In genomic region chr2:43217228-43218220, GRCh38 we compare ENCODE assay signal across 8 cellular contexts. TPM values are rescaled to one million over a fixed set of nuclear protein-coding genes. Genes with fewer than 3 reads are reported as not detected.
DNase-seq lines count a peak whose midpoint lies in the region; ATAC-seq, FAIRE-seq and TF ChIP-seq lines count a peak whose summit lies in the region.

No MANE protein-coding gene starts in this region.

- H3K9me3 Mint-ChIP-seq in CD4-positive, alpha-beta memory T cell = peaks cover 0 to 19% (median 0%) of the 10 kb centered on the region in 8 donors
- no peaks in the 10 kb centered on the region for H3K9me3 Mint-ChIP-seq in chondrocyte (ENCODE audit: low read depth)
- H3K9me3 Mint-ChIP-seq in natural killer cell = no peaks in the 10 kb centered on the region

- peaks cover 0 to 5% of the 10 kb centered on the region in 2 donors for H3K27me3 Mint-ChIP-seq in CD4-positive, alpha-beta memory T cell
- H3K27me3 Mint-ChIP-seq in chondrocyte (ENCODE audit: low read depth) (no peaks in the 10 kb centered on the region), natural killer cell (ENCODE audit: low read depth in 2 of 2) (peaks cover 0 to 4% of the 10 kb centered on the region in 2 donors)

- peak overlapping the region; percentile 93 to 100 (median 98) for H3K27ac Mint-ChIP-seq in CD4-positive, alpha-beta memory T cell
- H3K27ac Mint-ChIP-seq in chondrocyte (ENCODE audit: unreplicated experiment) = peak overlapping the region; percentile 100
- peak overlapping the region; percentile 90 to 99 for H3K27ac Mint-ChIP-seq in natural killer cell

- peak overlapping the region in 1 of 2 donors; percentile 84 for H3K4me3 ChIP-seq in CD4-positive, alpha-beta memory T cell (ENCODE audit: low read length in 2 of 2)

- intact Hi-C loops in CD4-positive, alpha-beta memory T cell (cut with micrococcal nuclease) = loop anchor here (1.0 kb wide), 1 partner anchor 22 kb away; no protein-coding TSS in a partner anchor
- intact Hi-C loops in natural killer cell (cut with micrococcal nuclease) = loop anchor here (1.0 kb wide), 3 partner anchors 7 to 43 kb away; no protein-coding TSS in a partner anchor

- ATAC-seq in natural killer cell (no peak), GM18511 (IDR thresholded peaks at IDR 0.05; ENCODE audit: unreplicated experiment) (no peak), GM19324 (IDR thresholded peaks at IDR 0.05; ENCODE audit: low FRiP score, unreplicated experiment) (no peak), GM21381 (IDR thresholded peaks at IDR 0.05; ENCODE audit: unreplicated experiment) (no peak)

- TF ChIP-seq CTCF in chondrocyte (IDR thresholded peaks at IDR 0.05) (no peak), natural killer cell (IDR thresholded peaks at IDR 0.05) (no peak)

- H3K27me3 ChIP-seq in CD4-positive, alpha-beta memory T cell (ENCODE audit: insufficient read depth, low read length) = no peaks in the 10 kb centered on the region

- no peaks in the 10 kb centered on the region for H3K9me3 ChIP-seq in CD4-positive, alpha-beta memory T cell (ENCODE audit: control insufficient read depth in 1 of 2, low read length in 2 of 2)

- peaks cover 3% of the 10 kb centered on the region for H3K36me3 ChIP-seq in CD4-positive, alpha-beta memory T cell (ENCODE audit: insufficient read depth, low read length)

- H3K4me3 Mint-ChIP-seq in CD4-positive, alpha-beta memory T cell = peak overlapping the region in 7 of 8 donors; percentile 54 to 98 (median 82)
- H3K4me3 Mint-ChIP-seq in chondrocyte (ENCODE audit: unreplicated experiment) (peak overlapping the region; percentile 79), natural killer cell (peak overlapping the region; percentile 40)

- DNase-seq in CD4-positive, alpha-beta memory T cell = no peak
- DNase-seq in NCI-H2107 (lab: John Stamatoyannopoulos, UW) (peak; percentile 79), chondrocyte (ENCODE audit: low spot score) (no peak), natural killer cell (no peak), frontal cortex (ENCODE audit: low spot score in 2 of 2) (no peak)

- H3K4me1 Mint-ChIP-seq in CD4-positive, alpha-beta memory T cell = peaks cover 36 to 66% (median 46%) of the 10 kb centered on the region in 4 donors
- H3K4me1 Mint-ChIP-seq in chondrocyte (ENCODE audit: low read depth) (peaks cover 57% of the 10 kb centered on the region), natural killer cell (peaks cover 58 to 67% of the 10 kb centered on the region in 2 donors)

- POLR2A ChIA-PET in CD4-positive, alpha-beta memory T cell (lab: Charles Lee; ENCODE audit: partially characterized antibody) = interaction anchor here (5.4 to 46.5 kb wide), 4 partner anchors 3 to 65 kb away, joined by 56 to 6960 read pairs (median 1138); partner anchors contain the start of gene ZFP36L2

- H3K27ac ChIP-seq in CD4-positive, alpha-beta memory T cell (ENCODE audit: low read depth, low read length) = peak overlapping the region; percentile 90

- H3K36me3 Mint-ChIP-seq in CD4-positive, alpha-beta memory T cell = peaks cover 25 to 40% of the 10 kb centered on the region in 2 donors
- peaks cover 2% of the 10 kb centered on the region for H3K36me3 Mint-ChIP-seq in chondrocyte (ENCODE audit: low read depth)
- peaks cover 5% of the 10 kb centered on the region for H3K36me3 Mint-ChIP-seq in natural killer cell

- CTCF ChIA-PET in CD4-positive, alpha-beta memory T cell (lab: Charles Lee; ENCODE audit: partially characterized antibody) = interaction anchor here (0.7 to 14.9 kb wide), 17 partner anchors 8 to 86 kb away, joined by 3 to 319 read pairs (median 4); partner anchors contain the start of gene ZFP36L2

- no peak for FAIRE-seq in frontal cortex (lab: Jason Lieb, UNC)

- peaks cover 67% of the 10 kb centered on the region for H3K4me1 ChIP-seq in CD4-positive, alpha-beta memory T cell (ENCODE audit: insufficient read depth, low read length)

RNA-seq across cellular contexts. Expression of gene ZFP36L2, which starts 8.9 kb away (rescaled TPM):
- 100 to 1,000 TPM; 456 to 464 TPM for total RNA-seq in CD4-positive, alpha-beta memory T cell
- 100 to 1,000 TPM; 271 to 523 TPM for polyA plus RNA-seq in CD4-positive, alpha-beta memory T cell
- total RNA-seq in chondrocyte = 95.8 to 103 TPM (median 98.3 TPM) in 3 replicates
- 100 to 1,000 TPM; 376 to 428 (median 418) TPM for total RNA-seq in natural killer cell
- total RNA-seq in frontal cortex = 2.4 TPM

Comparison
In these comparisons a context has a peak if more than half of its experiments do, and no peak if none do; other contexts are left out.
1. RNA of gene ZFP36L2, which starts 8.9 kb away (total RNA-seq): 456 to 464 TPM in CD4-positive, alpha-beta memory T cell, 376 to 428 TPM in natural killer cell and 95.8 to 103 TPM in chondrocyte; 2.4 TPM in frontal cortex (single experiment); every median in the first group is over 10 times any median in the second.
2. Peak in every context shown above with its lines, with median percentiles within 50 percentile points of each other: H3K27ac Mint-ChIP-seq and H3K4me3 Mint-ChIP-seq.